9 cellular contexts compared by ENCODE assay signal in genomic region chr22:27113211-27114030, GRCh38.
DNase-seq lines count a peak whose midpoint lies in the region; ATAC-seq, FAIRE-seq and TF ChIP-seq lines count a peak whose summit lies in the region.
"Had no signal": no experiment of that assay in that cellular context is flagged by ENCODE, and none has a peak within 500 bp of the region (broad histone marks: within the 10 kb centered on the region; RNA-seq: fewer than 3 reads in every experiment).

No MANE protein-coding gene starts in this region.

- H2AFZ ChIP-seq in astrocyte (ENCODE audit: low read depth, low read length): no peak overlapping the region

- H3K27ac ChIP-seq in astrocyte (ENCODE audit: low read depth, low read length) (peak overlapping the region; percentile 99), thoracic aorta (peak overlapping the region in 1 of 2 donors; percentile 58)

- in situ Hi-C loops in HAP-1 (cut with MboI; ENCODE audit: low sequenced_read_pairs): no loop called here

- H3K9me3 ChIP-seq in astrocyte (ENCODE audit: insufficient read depth, low read depth, low read length): no peaks in the 10 kb centered on the region
- H3K9me3 ChIP-seq in thoracic aorta: no peaks in the 10 kb centered on the region
- H3K9me3 ChIP-seq in HAP-1: no peaks in the 10 kb centered on the region

- H3K27me3 Mint-ChIP-seq in astrocyte (ENCODE audit: low read depth, unreplicated experiment): no peaks in the 10 kb centered on the region

- no peak overlapping the region for H3K4me3 Mint-ChIP-seq in astrocyte (ENCODE audit: unreplicated experiment)
- H3K4me3 Mint-ChIP-seq: B cell had no signal

- H4K20me1 ChIP-seq in astrocyte (ENCODE audit: insufficient read depth, low read length): no peaks in the 10 kb centered on the region

- ATAC-seq in thoracic aorta (ENCODE audit: insufficient number of reproducible peaks, low FRiP score, low read depth) (peak; percentile 59), GM21786 (IDR thresholded peaks at IDR 0.05; ENCODE audit: unreplicated experiment) (no peak)

- H3K36me3 ChIP-seq in astrocyte (ENCODE audit: insufficient read depth, low read length) (no peaks in the 10 kb centered on the region), thoracic aorta (no peaks in the 10 kb centered on the region), HAP-1 (replicated peaks) (no peaks in the 10 kb centered on the region)

- H3K27me3 ChIP-seq in astrocyte (ENCODE audit: insufficient read depth, low read length): no peaks in the 10 kb centered on the region
- no peaks in the 10 kb centered on the region for H3K27me3 ChIP-seq in thoracic aorta (replicated peaks; ENCODE audit: insufficient read depth)
- H3K27me3 ChIP-seq in HAP-1 (ENCODE audit: low read depth): peaks cover 5% of the 10 kb centered on the region

- H3K36me3 Mint-ChIP-seq in astrocyte (ENCODE audit: low read depth, unreplicated experiment): peaks cover 1% of the 10 kb centered on the region

- peak overlapping the region; percentile 83 for H3K9ac ChIP-seq in astrocyte (ENCODE audit: low read length)

- DNase-seq in NK-92 treated with Interleukin-12 subunit alpha and Interleukin-12 subunit beta, amount 100 ng/mL, for 24 hours (lab: John Stamatoyannopoulos, UW): peak; percentile 66
- no peak for DNase-seq in NK-92 (lab: John Stamatoyannopoulos, UW; ENCODE audit: unreplicated experiment)
- peak; percentile 99 for DNase-seq in astrocyte (ENCODE audit: low read depth)
- peak; percentile 97 for DNase-seq in kidney tubule cell (ENCODE audit: low spot score)
- peak; percentile 76 for DNase-seq in thoracic aorta (ENCODE audit: low spot score)
- DNase-seq in HAP-1 (ENCODE audit: low spot score in 2 of 2): no peak
- DNase-seq in NCI-H1694 (lab: John Stamatoyannopoulos, UW): no peak

- H3K4me1 Mint-ChIP-seq in astrocyte (ENCODE audit: low read depth, unreplicated experiment): peaks cover 57% of the 10 kb centered on the region
- H3K4me1 Mint-ChIP-seq: B cell had no signal

- peaks cover 62% of the 10 kb centered on the region for H3K4me1 ChIP-seq in astrocyte (ENCODE audit: insufficient read depth, low read length)
- peaks cover 34 to 60% of the 10 kb centered on the region in 2 donors for H3K4me1 ChIP-seq in thoracic aorta (ENCODE audit: control insufficient read depth in 1 of 2, low read depth in 2 of 2)
- no peaks in the 10 kb centered on the region for H3K4me1 ChIP-seq in HAP-1

- peak; percentile 100 for FAIRE-seq in astrocyte (lab: Jason Lieb, UNC)

- TF ChIP-seq CTCF in astrocyte (IDR thresholded peaks at IDR 0.05; ENCODE audit: insufficient read depth, low read depth, low read length) (peak; percentile 18), thoracic aorta (IDR thresholded peaks at IDR 0.05) (no peak)

- H3K4me2 ChIP-seq in astrocyte (ENCODE audit: low read length): peak overlapping the region; percentile 48

- H3K9me3 Mint-ChIP-seq in astrocyte (ENCODE audit: unreplicated experiment): no peaks in the 10 kb centered on the region

- H3K79me2 ChIP-seq in astrocyte (ENCODE audit: insufficient read depth, low read length): no peaks in the 10 kb centered on the region

- peak overlapping the region; percentile 95 for H3K27ac Mint-ChIP-seq in astrocyte (ENCODE audit: unreplicated experiment)
- H3K27ac Mint-ChIP-seq: B cell had no signal

- H3K4me3 ChIP-seq in astrocyte (ENCODE audit: insufficient read depth, low read depth, low read length) (no peak overlapping the region), thoracic aorta (no peak overlapping the region), HAP-1 (no peak overlapping the region)

Comparison
In these comparisons a context has a peak if more than half of its experiments do, and no peak if none do; other contexts are left out.
1. DNase-seq: peak in NK-92 treated with Interleukin-12 subunit alpha and Interleukin-12 subunit beta, amount 100 ng/mL, for 24 hours (single experiment), astrocyte (single experiment), kidney tubule cell (single experiment) and thoracic aorta (single experiment); none in NK-92 (single experiment), HAP-1 (0 of 2) and NCI-H1694 (single experiment).